1 cellular context compared by ENCODE assay signal in the genomic region with DNA sequence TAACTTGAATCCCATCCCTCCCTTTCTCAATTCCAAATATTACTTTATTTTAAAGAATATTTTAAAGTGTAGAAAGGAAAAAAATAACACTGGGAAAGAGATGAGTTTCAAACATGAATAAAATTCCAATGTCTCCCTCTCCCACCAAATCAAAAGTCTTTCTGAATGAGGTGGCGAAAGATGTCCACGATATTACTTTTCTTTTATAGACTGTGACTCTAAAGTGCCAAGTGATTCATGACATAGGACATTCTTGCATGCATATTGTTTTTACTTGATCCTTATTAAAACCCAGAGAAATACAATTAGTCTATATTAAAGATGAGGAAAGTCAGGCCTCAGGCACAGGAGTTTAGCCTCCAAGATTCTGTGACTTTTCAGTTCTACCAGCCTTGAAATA.
TF ChIP-seq lines count a peak whose summit lies in the region.

No MANE protein-coding gene starts in this region.

TF ChIP-seq in IMR-90, 13 proteins besides CTCF, POLR2A, EP300 and RAD21:
- TF ChIP-seq RFX5 (IDR thresholded peaks at IDR 0.05; ENCODE audit: low read depth, low read length) (no peak), BHLHE40 (IDR thresholded peaks at IDR 0.05; ENCODE audit: low read depth, low read length) (no peak), MAZ (IDR thresholded peaks at IDR 0.05; ENCODE audit: borderline replicate concordance, low read depth, low read length) (no peak), NFE2L2 (IDR thresholded peaks at IDR 0.05; ENCODE audit: low read depth, low read length) (no peak)
